Comparison of ENCODE assay signal across 1 cellular context in genomic region chr6:157288575-157288974, GRCh38.
TF ChIP-seq lines count a peak whose summit lies in the region.

No MANE protein-coding gene starts in this region.

TF ChIP-seq in WTC11, 78 proteins besides CTCF, POLR2A, EP300 and RAD21 (continued from another document):
- no peak for TF ChIP-seq ETV6 (CRISPR knock-in tag; IDR thresholded peaks at IDR 0.05)
- TF ChIP-seq AR (CRISPR knock-in tag; IDR thresholded peaks at IDR 0.05), result no peak
- no peak for TF ChIP-seq NFYB (CRISPR knock-in tag; conservative IDR thresholded peaks at IDR 0.05; ENCODE audit: low read depth)
- TF ChIP-seq EMX1 (CRISPR knock-in tag; IDR thresholded peaks at IDR 0.05), result no peak
- TF ChIP-seq ZNF232 (CRISPR knock-in tag; IDR thresholded peaks at IDR 0.05), result no peak
- TF ChIP-seq, protein P1, sequence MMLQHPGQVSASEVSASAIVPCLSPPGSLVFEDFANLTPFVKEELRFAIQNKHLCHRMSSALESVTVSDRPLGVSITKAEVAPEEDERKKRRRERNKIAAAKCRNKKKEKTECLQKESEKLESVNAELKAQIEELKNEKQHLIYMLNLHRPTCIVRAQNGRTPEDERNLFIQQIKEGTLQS (CRISPR knock-in tag; conservative IDR thresholded peaks at IDR 0.05), result no peak
- no peak for TF ChIP-seq RELA (CRISPR knock-in tag; IDR thresholded peaks at IDR 0.05; ENCODE audit: borderline replicate concordance)
- no peak for TF ChIP-seq SMAD4 (CRISPR knock-in tag; IDR thresholded peaks at IDR 0.05)
- TF ChIP-seq, protein P2, sequence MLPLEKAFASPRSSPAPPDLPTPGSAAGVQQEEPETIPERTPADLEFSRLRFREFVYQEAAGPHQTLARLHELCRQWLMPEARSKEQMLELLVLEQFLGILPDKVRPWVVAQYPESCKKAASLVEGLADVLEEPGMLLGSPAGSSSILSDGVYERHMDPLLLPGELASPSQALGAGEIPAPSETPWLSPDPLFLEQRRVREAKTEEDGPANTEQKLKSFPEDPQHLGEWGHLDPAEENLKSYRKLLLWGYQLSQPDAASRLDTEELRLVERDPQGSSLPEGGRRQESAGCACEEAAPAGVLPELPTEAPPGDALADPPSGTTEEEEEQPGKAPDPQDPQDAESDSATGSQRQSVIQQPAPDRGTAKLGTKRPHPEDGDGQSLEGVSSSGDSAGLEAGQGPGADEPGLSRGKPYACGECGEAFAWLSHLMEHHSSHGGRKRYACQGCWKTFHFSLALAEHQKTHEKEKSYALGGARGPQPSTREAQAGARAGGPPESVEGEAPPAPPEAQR (CRISPR knock-in tag; IDR thresholded peaks at IDR 0.05), result no peak
- no peak for TF ChIP-seq MAX (CRISPR knock-in tag; IDR thresholded peaks at IDR 0.05)
- TF ChIP-seq, protein P3, sequence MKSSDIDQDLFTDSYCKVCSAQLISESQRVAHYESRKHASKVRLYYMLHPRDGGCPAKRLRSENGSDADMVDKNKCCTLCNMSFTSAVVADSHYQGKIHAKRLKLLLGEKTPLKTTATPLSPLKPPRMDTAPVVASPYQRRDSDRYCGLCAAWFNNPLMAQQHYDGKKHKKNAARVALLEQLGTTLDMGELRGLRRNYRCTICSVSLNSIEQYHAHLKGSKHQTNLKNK (CRISPR knock-in tag; IDR thresholded peaks at IDR 0.05), result no peak
- TF ChIP-seq, protein P4, sequence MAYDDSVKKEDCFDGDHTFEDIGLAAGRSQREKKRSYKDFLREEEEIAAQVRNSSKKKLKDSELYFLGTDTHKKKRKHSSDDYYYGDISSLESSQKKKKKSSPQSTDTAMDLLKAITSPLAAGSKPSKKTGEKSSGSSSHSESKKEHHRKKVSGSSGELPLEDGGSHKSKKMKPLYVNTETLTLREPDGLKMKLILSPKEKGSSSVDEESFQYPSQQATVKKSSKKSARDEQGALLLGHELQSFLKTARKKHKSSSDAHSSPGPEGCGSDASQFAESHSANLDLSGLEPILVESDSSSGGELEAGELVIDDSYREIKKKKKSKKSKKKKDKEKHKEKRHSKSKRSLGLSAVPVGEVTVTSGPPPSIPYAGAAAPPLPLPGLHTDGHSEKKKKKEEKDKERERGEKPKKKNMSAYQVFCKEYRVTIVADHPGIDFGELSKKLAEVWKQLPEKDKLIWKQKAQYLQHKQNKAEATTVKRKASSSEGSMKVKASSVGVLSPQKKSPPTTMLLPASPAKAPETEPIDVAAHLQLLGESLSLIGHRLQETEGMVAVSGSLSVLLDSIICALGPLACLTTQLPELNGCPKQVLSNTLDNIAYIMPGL (CRISPR knock-in tag; IDR thresholded peaks at IDR 0.05), result no peak
- no peak for TF ChIP-seq GRHL2 (CRISPR knock-in tag; IDR thresholded peaks at IDR 0.05; ENCODE audit: insufficient replicate concordance, severe bottlenecking)
- TF ChIP-seq TP53 (CRISPR knock-in tag; IDR thresholded peaks at IDR 0.05), result no peak
- no peak for TF ChIP-seq TEAD4 (CRISPR knock-in tag; IDR thresholded peaks at IDR 0.05)
- TF ChIP-seq, protein P5, sequence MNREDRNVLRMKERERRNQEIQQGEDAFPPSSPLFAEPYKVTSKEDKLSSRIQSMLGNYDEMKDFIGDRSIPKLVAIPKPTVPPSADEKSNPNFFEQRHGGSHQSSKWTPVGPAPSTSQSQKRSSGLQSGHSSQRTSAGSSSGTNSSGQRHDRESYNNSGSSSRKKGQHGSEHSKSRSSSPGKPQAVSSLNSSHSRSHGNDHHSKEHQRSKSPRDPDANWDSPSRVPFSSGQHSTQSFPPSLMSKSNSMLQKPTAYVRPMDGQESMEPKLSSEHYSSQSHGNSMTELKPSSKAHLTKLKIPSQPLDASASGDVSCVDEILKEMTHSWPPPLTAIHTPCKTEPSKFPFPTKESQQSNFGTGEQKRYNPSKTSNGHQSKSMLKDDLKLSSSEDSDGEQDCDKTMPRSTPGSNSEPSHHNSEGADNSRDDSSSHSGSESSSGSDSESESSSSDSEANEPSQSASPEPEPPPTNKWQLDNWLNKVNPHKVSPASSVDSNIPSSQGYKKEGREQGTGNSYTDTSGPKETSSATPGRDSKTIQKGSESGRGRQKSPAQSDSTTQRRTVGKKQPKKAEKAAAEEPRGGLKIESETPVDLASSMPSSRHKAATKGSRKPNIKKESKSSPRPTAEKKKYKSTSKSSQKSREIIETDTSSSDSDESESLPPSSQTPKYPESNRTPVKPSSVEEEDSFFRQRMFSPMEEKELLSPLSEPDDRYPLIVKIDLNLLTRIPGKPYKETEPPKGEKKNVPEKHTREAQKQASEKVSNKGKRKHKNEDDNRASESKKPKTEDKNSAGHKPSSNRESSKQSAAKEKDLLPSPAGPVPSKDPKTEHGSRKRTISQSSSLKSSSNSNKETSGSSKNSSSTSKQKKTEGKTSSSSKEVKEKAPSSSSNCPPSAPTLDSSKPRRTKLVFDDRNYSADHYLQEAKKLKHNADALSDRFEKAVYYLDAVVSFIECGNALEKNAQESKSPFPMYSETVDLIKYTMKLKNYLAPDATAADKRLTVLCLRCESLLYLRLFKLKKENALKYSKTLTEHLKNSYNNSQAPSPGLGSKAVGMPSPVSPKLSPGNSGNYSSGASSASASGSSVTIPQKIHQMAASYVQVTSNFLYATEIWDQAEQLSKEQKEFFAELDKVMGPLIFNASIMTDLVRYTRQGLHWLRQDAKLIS (CRISPR knock-in tag; IDR thresholded peaks at IDR 0.05; ENCODE audit: borderline replicate concordance), result no peak
- no peak for TF ChIP-seq FOXK1 (CRISPR knock-in tag; IDR thresholded peaks at IDR 0.05)
